Comparison of ENCODE assay signal across 8 cellular contexts in the genomic region with DNA sequence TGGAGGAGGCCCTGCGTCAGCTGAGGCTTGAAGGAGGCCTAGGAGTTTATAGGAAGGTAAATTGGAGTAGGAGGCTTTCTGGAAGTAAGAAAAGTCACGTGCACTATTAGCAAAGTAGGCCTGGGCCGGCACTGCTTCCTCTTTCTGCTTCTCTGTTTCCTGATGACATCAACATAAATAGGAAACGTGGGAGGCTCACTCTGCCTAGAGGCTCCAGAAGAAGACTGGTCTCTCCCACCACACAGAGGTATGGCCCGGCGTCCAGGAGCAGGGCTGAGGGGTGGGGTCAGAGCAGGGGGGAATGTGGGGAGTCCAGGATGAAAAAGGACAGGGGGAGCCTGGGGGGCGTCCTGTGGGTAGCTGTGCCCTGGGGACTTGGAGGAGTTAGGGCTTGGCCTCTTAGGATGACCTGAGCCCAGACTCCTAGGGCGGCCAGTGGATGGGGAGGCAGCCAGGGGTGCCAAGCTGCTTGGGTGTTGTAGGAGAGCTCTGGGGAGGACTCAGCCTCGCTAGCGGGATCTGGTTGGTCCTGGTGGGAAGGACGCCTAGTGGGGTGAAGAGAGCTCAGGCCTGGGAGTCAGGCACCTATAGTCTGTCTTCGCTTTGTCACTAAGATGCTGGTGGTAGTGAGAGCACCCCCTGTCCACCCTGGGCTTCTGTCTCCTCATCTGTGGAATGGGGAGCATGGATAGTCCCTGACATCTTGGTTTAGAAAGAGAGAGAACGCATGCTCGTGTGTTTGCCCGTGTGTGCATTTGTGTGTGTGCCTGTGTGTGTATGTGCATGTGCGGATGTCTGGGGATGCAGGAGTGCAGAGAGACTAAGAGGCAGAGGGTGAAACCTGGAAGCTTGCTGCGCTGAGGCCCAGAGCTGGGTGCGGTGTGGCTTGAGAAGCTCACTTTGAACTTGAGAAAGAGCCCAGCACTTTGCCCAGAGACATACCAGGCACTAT. TPM values are rescaled to one million over a fixed set of nuclear protein-coding genes. Genes with fewer than 3 reads are reported as not detected.
DNase-seq lines count a peak whose midpoint lies in the region; ATAC-seq, FAIRE-seq and TF ChIP-seq lines count a peak whose summit lies in the region.

A gene (plus strand): TSS at position 198 of the 952 bp plus-strand sequence. CDS start 8,580 bp downstream, outside the sequence.

- H3K4me1 Mint-ChIP-seq in activated naive CD8-positive, alpha-beta T cell treated with anti-CD3 and anti-CD28 coated beads, Interleukin-2, amount 10 ng/mL, durations not matched to agents 7 days and 5 days = peaks cover 11% of the 10 kb centered on the region
- H3K4me1 Mint-ChIP-seq in activated naive CD8-positive, alpha-beta T cell treated with anti-CD3 and anti-CD28 coated beads for 36 hours = no peaks in the 10 kb centered on the region
- H3K4me1 Mint-ChIP-seq in progenitor cell of endocrine pancreas (ENCODE audit: low read depth) = no peaks in the 10 kb centered on the region

- peak within 1 kb of the TSS; percentile 21 for H3K4me3 ChIP-seq in lung

- no peaks in the 10 kb centered on the region for H3K36me3 ChIP-seq in lung (ENCODE audit: control insufficient read depth in 2 of 2, insufficient read depth in 2 of 2, low read length in 2 of 2)

- H3K27ac ChIP-seq in lung (ENCODE audit: low read depth in 1 of 2, low read length in 1 of 2) = peak within 1 kb of the TSS in 1 of 2 donors; percentile 62

- no peak for DNase-seq in activated naive CD8-positive, alpha-beta T cell treated with anti-CD3 and anti-CD28 coated beads, Interleukin-2, amount 10 ng/mL, durations not matched to agents 7 days and 5 days
- DNase-seq in activated naive CD8-positive, alpha-beta T cell treated with anti-CD3 and anti-CD28 coated beads for 36 hours = no peak
- peak; percentile 43 for DNase-seq in activated CD8-positive, alpha-beta memory T cell treated with anti-CD3 and anti-CD28 coated beads, Interleukin-2, amount 50 U/mL, for 48 hours
- peak; percentile 58 for DNase-seq in lung (ENCODE audit: low spot score)
- DNase-seq in urothelium cell line (ENCODE audit: low spot score) = no peak
- DNase-seq in progenitor cell of endocrine pancreas (ENCODE audit: low spot score, unreplicated experiment) = no peak
- no peak for DNase-seq in DMS53 treated with DMSO at 0.1 percent for 48 hours (lab: John Stamatoyannopoulos, UW; ENCODE audit: unreplicated experiment)
- DNase-seq in A172 (ENCODE audit: low spot score) = no peak

- POLR2A ChIA-PET in activated naive CD8-positive, alpha-beta T cell treated with anti-CD3 and anti-CD28 coated beads, Interleukin-2, amount 10 ng/mL, durations not matched to agents 7 days and 5 days (lab: Charles Lee) = interaction anchor here (1.1 to 1.7 kb wide), 2 partner anchors 12 to 222 kb away, joined by 3 to 4 read pairs; no protein-coding TSS in a partner anchor

- ATAC-seq in activated naive CD8-positive, alpha-beta T cell treated with anti-CD3 and anti-CD28 coated beads, Interleukin-2, amount 10 ng/mL, durations not matched to agents 7 days and 5 days (ENCODE audit: low read depth) = no peak
- peak; percentile 60 for ATAC-seq in lung (ENCODE audit: insufficient read depth, low FRiP score)

- H3K27me3 Mint-ChIP-seq in activated naive CD8-positive, alpha-beta T cell treated with anti-CD3 and anti-CD28 coated beads, Interleukin-2, amount 10 ng/mL, durations not matched to agents 7 days and 5 days = peaks cover 60% of the 10 kb centered on the region
- peaks cover 18% of the 10 kb centered on the region for H3K27me3 Mint-ChIP-seq in activated naive CD8-positive, alpha-beta T cell treated with anti-CD3 and anti-CD28 coated beads for 36 hours
- peaks cover 51% of the 10 kb centered on the region for H3K27me3 Mint-ChIP-seq in progenitor cell of endocrine pancreas

- FAIRE-seq in urothelium cell line (lab: Jason Lieb, UNC) = peak; percentile 73

- no peaks in the 10 kb centered on the region for H3K27me3 ChIP-seq in lung (ENCODE audit: control insufficient read depth, insufficient read depth)

- TF ChIP-seq CTCF in lung (IDR thresholded peaks at IDR 0.05; ENCODE audit: control extremely low read depth, extremely low read depth) (no peak), progenitor cell of endocrine pancreas (IDR thresholded peaks at IDR 0.05; ENCODE audit: unreplicated experiment) (no peak)

- H3K9me3 ChIP-seq in lung (ENCODE audit: control insufficient read depth in 2 of 2, insufficient read depth in 1 of 2, low read length in 1 of 2) = no peaks in the 10 kb centered on the region

- H3K27ac Mint-ChIP-seq in activated naive CD8-positive, alpha-beta T cell treated with anti-CD3 and anti-CD28 coated beads, Interleukin-2, amount 10 ng/mL, durations not matched to agents 7 days and 5 days = peak within 1 kb of the TSS; percentile 42
- H3K27ac Mint-ChIP-seq in activated naive CD8-positive, alpha-beta T cell treated with anti-CD3 and anti-CD28 coated beads for 36 hours = no peak within 1 kb of the TSS
- H3K27ac Mint-ChIP-seq in progenitor cell of endocrine pancreas = no peak within 1 kb of the TSS

- peaks cover 0 to 10% of the 10 kb centered on the region in 2 donors for H3K4me1 ChIP-seq in lung (ENCODE audit: control insufficient read depth in 2 of 2, insufficient read depth in 2 of 2, low read length in 2 of 2)

- H3K9me3 Mint-ChIP-seq in activated naive CD8-positive, alpha-beta T cell treated with anti-CD3 and anti-CD28 coated beads, Interleukin-2, amount 10 ng/mL, durations not matched to agents 7 days and 5 days = no peaks in the 10 kb centered on the region
- no peaks in the 10 kb centered on the region for H3K9me3 Mint-ChIP-seq in activated naive CD8-positive, alpha-beta T cell treated with anti-CD3 and anti-CD28 coated beads for 36 hours
- H3K9me3 Mint-ChIP-seq in progenitor cell of endocrine pancreas (ENCODE audit: low read depth) = no peaks in the 10 kb centered on the region

- peak within 1 kb of the TSS; percentile 55 for H3K4me3 Mint-ChIP-seq in activated naive CD8-positive, alpha-beta T cell treated with anti-CD3 and anti-CD28 coated beads, Interleukin-2, amount 10 ng/mL, durations not matched to agents 7 days and 5 days
- H3K4me3 Mint-ChIP-seq in activated naive CD8-positive, alpha-beta T cell treated with anti-CD3 and anti-CD28 coated beads for 36 hours = no peak within 1 kb of the TSS
- H3K4me3 Mint-ChIP-seq in progenitor cell of endocrine pancreas (ENCODE audit: low read depth) = no peak within 1 kb of the TSS

- WGBS in lung, 2 donors = 39 to 51% methylated on average over 18 of the region's 18 CpGs

- no peaks in the 10 kb centered on the region for H3K36me3 Mint-ChIP-seq in activated naive CD8-positive, alpha-beta T cell treated with anti-CD3 and anti-CD28 coated beads, Interleukin-2, amount 10 ng/mL, durations not matched to agents 7 days and 5 days
- no peaks in the 10 kb centered on the region for H3K36me3 Mint-ChIP-seq in activated naive CD8-positive, alpha-beta T cell treated with anti-CD3 and anti-CD28 coated beads for 36 hours
- no peaks in the 10 kb centered on the region for H3K36me3 Mint-ChIP-seq in progenitor cell of endocrine pancreas (ENCODE audit: insufficient read depth)

RNA-seq across cellular contexts. Expression of the gene that starts here (rescaled TPM):
- 1 to 10 TPM; 1.1 to 1.3 TPM for total RNA-seq in activated naive CD8-positive, alpha-beta T cell treated with anti-CD3 and anti-CD28 coated beads, Interleukin-2, amount 10 ng/mL, durations not matched to agents 7 days and 5 days
- total RNA-seq in activated naive CD8-positive, alpha-beta T cell treated with anti-CD3 and anti-CD28 coated beads for 36 hours = under 1 TPM; 0.14 to 0.31 TPM
- total RNA-seq in lung (10 to 100 TPM; 14.3 to 26.8 TPM), progenitor cell of endocrine pancreas (not detected in 2 replicates)
- polyA plus RNA-seq in lung = 10 to 100 TPM in 1 of 2 donors, 1 to 10 TPM in 1; 6.6 to 72.8 TPM
- 0.02 TPM in 1 of 2 replicates, not detected in the other for total RNA-seq in A172 (2014; rRNA removed; shearing (Covaris generic))

Comparison
In these comparisons a context has a peak if more than half of its experiments do, and no peak if none do; other contexts are left out.
1. RNA of the gene that starts here (total RNA-seq): 14.3 to 26.8 TPM in lung; 1.1 to 1.3 TPM in activated naive CD8-positive, alpha-beta T cell treated with anti-CD3 and anti-CD28 coated beads, Interleukin-2, amount 10 ng/mL, durations not matched to agents 7 days and 5 days, 0.14 to 0.31 TPM in activated naive CD8-positive, alpha-beta T cell treated with anti-CD3 and anti-CD28 coated beads for 36 hours, not detected in progenitor cell of endocrine pancreas and 0.02 TPM in A172; every median in the first group is over 4 times any median in the second.
2. DNase-seq: peak in activated CD8-positive, alpha-beta memory T cell treated with anti-CD3 and anti-CD28 coated beads, Interleukin-2, amount 50 U/mL, for 48 hours (single experiment) and lung (single experiment); none in activated naive CD8-positive, alpha-beta T cell treated with anti-CD3 and anti-CD28 coated beads, Interleukin-2, amount 10 ng/mL, durations not matched to agents 7 days and 5 days (single experiment), activated naive CD8-positive, alpha-beta T cell treated with anti-CD3 and anti-CD28 coated beads for 36 hours (single experiment), urothelium cell line (single experiment), progenitor cell of endocrine pancreas (single experiment), DMS53 treated with DMSO at 0.1 percent for 48 hours (single experiment) and A172 (single experiment).